8 cellular contexts compared by ENCODE assay signal in the genomic region with DNA sequence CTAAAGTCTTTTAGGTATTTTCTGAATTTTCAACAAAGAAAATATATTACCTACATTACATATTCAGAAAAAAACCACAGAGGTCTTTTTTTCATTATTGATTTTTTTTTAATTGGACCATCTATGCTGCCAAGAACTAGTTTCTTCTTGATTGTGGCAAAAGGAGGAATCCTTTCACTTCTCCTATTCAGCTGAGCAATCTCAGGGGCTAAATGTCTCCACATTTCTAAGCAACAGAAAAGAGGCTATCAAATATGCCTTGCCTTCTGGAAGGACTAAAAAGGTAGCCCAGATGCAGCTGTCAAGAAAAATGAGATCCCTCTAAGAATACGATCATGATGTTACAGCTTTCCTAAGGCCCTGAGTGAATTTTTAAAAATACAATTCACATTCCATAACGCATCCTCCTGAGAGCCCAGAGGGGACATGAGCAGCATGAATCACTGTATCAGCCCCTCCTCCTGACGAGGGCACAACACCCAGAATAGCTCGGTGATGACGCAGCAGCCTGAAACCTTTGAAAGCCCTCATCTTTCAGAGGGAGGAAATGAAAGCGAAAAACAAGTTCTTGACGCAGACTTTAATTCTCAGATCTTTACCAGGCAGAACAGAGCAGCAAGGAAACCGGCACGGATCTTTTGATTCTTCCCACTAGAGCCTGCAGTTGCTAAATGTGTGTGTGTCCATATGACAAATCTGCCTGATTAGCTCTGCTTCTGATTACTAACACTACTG. TPM values are rescaled to one million over a fixed set of nuclear protein-coding genes. Genes with fewer than 3 reads are reported as not detected.
DNase-seq lines count a peak whose midpoint lies in the region; ATAC-seq and TF ChIP-seq lines count a peak whose summit lies in the region.

No MANE protein-coding gene starts in this region.

- peak overlapping the region; percentile 77 to 88 for H3K27ac ChIP-seq in coronary artery

- H3K4me3 ChIP-seq in GM12864 (ENCODE audit: low read depth, low read length) (peak overlapping the region; percentile 44), coronary artery (peak overlapping the region; percentile 61)

- TF ChIP-seq CTCF in GM12864 (IDR thresholded peaks at IDR 0.05; ENCODE audit: low read depth, low read length, missing control alignments) = no peak
- no peak for TF ChIP-seq CTCF in coronary artery (IDR thresholded peaks at IDR 0.05)

- peak; percentile 89 for ATAC-seq in HG02610 (IDR thresholded peaks at IDR 0.05; ENCODE audit: unreplicated experiment)
- peak; percentile 80 for ATAC-seq in left lobe of liver

- DNase-seq in GM12864 (ENCODE audit: low read depth) (peak; percentile 92), NCI-H1694 treated with DMSO at 0.1 percent for 48 hours (lab: John Stamatoyannopoulos, UW) (peak; percentile 57), coronary artery (ENCODE audit: low spot score) (peak; percentile 91), left lobe of liver (ENCODE audit: low spot score) (peak; percentile 60), NCI-H2196 (lab: John Stamatoyannopoulos, UW; ENCODE audit: unreplicated experiment) (no peak)
- DNase-seq in activated CD4-positive, alpha-beta T cell treated with anti-CD3 and anti-CD28 coated beads for 48 hours = peak; percentile 92
- peak; percentile 91 for DNase-seq in stimulated activated CD4-positive, alpha-beta T cell treated with anti-CD3 and anti-CD28 coated beads, Interleukin-1b, Interleukin-23, amount 100 ng/mL, for 48 hours

RNA-seq across cellular contexts. Expression of a gene that starts 24.6 kb away (rescaled TPM):
- 7.5 TPM for total RNA-seq in left lobe of liver

RNA-seq across cellular contexts. Expression of a gene that starts 37.5 kb away (rescaled TPM):
- 17.1 TPM for total RNA-seq in left lobe of liver
